ENCODE assay signal across 19 cellular contexts in the genomic region with DNA sequence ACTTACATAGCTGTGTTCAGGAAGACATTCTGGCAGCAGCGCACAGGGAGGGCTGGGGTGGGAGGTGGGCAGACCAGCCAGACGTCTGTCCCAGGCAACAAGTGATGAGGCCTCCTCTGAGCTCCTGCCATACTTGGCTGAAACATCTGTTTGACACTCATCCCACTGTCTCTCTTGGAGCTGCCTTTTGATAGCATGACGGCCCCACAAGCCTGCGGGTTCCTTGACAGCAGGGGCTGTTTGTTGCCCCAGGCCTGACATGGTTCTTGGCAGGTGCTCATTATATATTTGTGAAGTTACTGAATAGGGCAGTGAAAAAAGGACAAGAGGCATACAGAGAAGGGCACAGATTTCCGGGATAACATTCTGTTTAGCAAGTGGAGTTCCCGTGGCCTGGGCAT. TPM values are rescaled to one million over a fixed set of nuclear protein-coding genes. Genes with fewer than 3 reads are reported as not detected.
"Had no signal": no experiment of that assay in that cellular context is flagged by ENCODE, and none has a peak within 500 bp of the region (broad histone marks: within the 10 kb centered on the region; RNA-seq: fewer than 3 reads in every experiment).

No MANE protein-coding gene starts in this region.

- FAIRE-seq: colon had no signal

- H3K4me1 ChIP-seq: prostate gland had no signal

- H3K4me3 Mint-ChIP-seq: activated CD4-positive, alpha-beta T cell treated with anti-CD3 and anti-CD28 coated beads, Interleukin-2, amount 10 ng/mL, durations not matched to agents 7 days and 5 days; activated naive CD4-positive, alpha-beta T cell treated with anti-CD3 and anti-CD28 coated beads, Interleukin-2, amount 10 ng/mL, durations not matched to agents 7 days and 5 days; activated T-helper 17 cell treated with anti-CD3 and anti-CD28 coated beads, Interleukin-2, amount 50 U/mL, for 72 hours; naive thymus-derived CD8-positive, alpha-beta T cell; T-helper 17 cell had no signal

- H3K27ac Mint-ChIP-seq: activated CD4-positive, alpha-beta T cell treated with anti-CD3 and anti-CD28 coated beads, Interleukin-2, amount 10 ng/mL, durations not matched to agents 7 days and 5 days; activated naive CD4-positive, alpha-beta T cell treated with anti-CD3 and anti-CD28 coated beads, Interleukin-2, amount 10 ng/mL, durations not matched to agents 7 days and 5 days; activated T-helper 17 cell treated with anti-CD3 and anti-CD28 coated beads, Interleukin-2, amount 50 U/mL, for 72 hours; T-helper 17 cell had no signal

- DNase-seq: activated CD4-positive, alpha-beta T cell treated with anti-CD3 and anti-CD28 coated beads, Interleukin-2, amount 10 ng/mL, durations not matched to agents 7 days and 5 days; activated CD4-positive, CD25-positive, alpha-beta regulatory T cell; activated CD8-positive, alpha-beta memory T cell treated with anti-CD3 and anti-CD28 coated beads for 24 hours; activated naive CD4-positive, alpha-beta T cell treated with anti-CD3 and anti-CD28 coated beads, Interleukin-2, amount 10 ng/mL, durations not matched to agents 7 days and 5 days; naive thymus-derived CD8-positive, alpha-beta T cell; occipital lobe; stimulated activated CD4-positive, alpha-beta T cell treated with anti-CD3 and anti-CD28 coated beads, Interleukin-2, amount 100 ng/mL, for 48 hours; stimulated activated naive CD4-positive, alpha-beta T cell treated with Interleukin-2 at 50 U/mL for 16 hours; T-helper 17 cell had no signal

- H3K4me2 ChIP-seq: hepatocyte had no signal

- H3K79me2 ChIP-seq: hepatocyte had no signal

- H3K4me3 ChIP-seq: hepatocyte, prostate gland, suprapubic skin had no signal

- H3K9me3 ChIP-seq: prostate gland, suprapubic skin had no signal

- H3K36me3 ChIP-seq: prostate gland, suprapubic skin had no signal

- H3K9me3 Mint-ChIP-seq: activated CD4-positive, alpha-beta T cell treated with anti-CD3 and anti-CD28 coated beads, Interleukin-2, amount 10 ng/mL, durations not matched to agents 7 days and 5 days; activated naive CD4-positive, alpha-beta T cell treated with anti-CD3 and anti-CD28 coated beads, Interleukin-2, amount 10 ng/mL, durations not matched to agents 7 days and 5 days; activated T-helper 17 cell treated with anti-CD3 and anti-CD28 coated beads, Interleukin-2, amount 50 U/mL, for 72 hours; naive thymus-derived CD8-positive, alpha-beta T cell had no signal

- ATAC-seq: activated T-helper 17 cell treated with anti-CD3 and anti-CD28 coated beads, Interleukin-2, amount 50 U/mL, for 72 hours; naive thymus-derived CD8-positive, alpha-beta T cell; sciatic nerve; T-helper 17 cell had no signal

- H3K36me3 Mint-ChIP-seq: activated naive CD4-positive, alpha-beta T cell treated with anti-CD3 and anti-CD28 coated beads, Interleukin-2, amount 10 ng/mL, durations not matched to agents 7 days and 5 days; naive thymus-derived CD8-positive, alpha-beta T cell had no signal

- H3K27me3 ChIP-seq: hepatocyte, suprapubic skin had no signal

- H3K27ac ChIP-seq: hepatocyte, suprapubic skin had no signal

- H3K4me1 Mint-ChIP-seq: activated CD4-positive, alpha-beta T cell treated with anti-CD3 and anti-CD28 coated beads, Interleukin-2, amount 10 ng/mL, durations not matched to agents 7 days and 5 days; activated naive CD4-positive, alpha-beta T cell treated with anti-CD3 and anti-CD28 coated beads, Interleukin-2, amount 10 ng/mL, durations not matched to agents 7 days and 5 days; activated T-helper 17 cell treated with anti-CD3 and anti-CD28 coated beads, Interleukin-2, amount 50 U/mL, for 72 hours had no signal

- H3K27me3 Mint-ChIP-seq: activated T-helper 17 cell treated with anti-CD3 and anti-CD28 coated beads, Interleukin-2, amount 50 U/mL, for 72 hours had no signal

- H2AFZ ChIP-seq: hepatocyte had no signal

RNA-seq across cellular contexts. Expression of gene SPINK4, which starts 50.6 kb away (rescaled TPM):
- total RNA-seq: activated CD4-positive, alpha-beta T cell treated with anti-CD3 and anti-CD28 coated beads, Interleukin-2, amount 10 ng/mL, durations not matched to agents 7 days and 5 days; activated T-helper 17 cell treated with anti-CD3 and anti-CD28 coated beads, Interleukin-2, amount 50 U/mL, for 72 hours; cardiac septum; hepatocyte; kidney epithelial cell; lower leg skin; naive thymus-derived CD8-positive, alpha-beta T cell; occipital lobe; prostate gland; sciatic nerve; suprapubic skin; T-helper 17 cell; urinary bladder had no signal
- polyA plus RNA-seq: hepatocyte; naive thymus-derived CD8-positive, alpha-beta T cell had no signal
